Comparison of ENCODE assay signal across 1 cellular context in genomic region chr17:17146791-17147406, GRCh38.
TF ChIP-seq lines count a peak whose summit lies in the region.

No MANE protein-coding gene starts in this region.

TF ChIP-seq in SK-N-SH, 30 proteins besides CTCF, POLR2A, EP300 and RAD21 (continued from another document):
- TF ChIP-seq ELF1 (IDR thresholded peaks at IDR 0.05): no peak
- TF ChIP-seq POLR2AphosphoS5 (IDR thresholded peaks at IDR 0.05; ENCODE audit: low read depth, low read length): no peak
- no peak for TF ChIP-seq TAF1 (IDR thresholded peaks at IDR 0.05; ENCODE audit: borderline replicate concordance, low read depth, low read length)
- TF ChIP-seq IRF3 (IDR thresholded peaks at IDR 0.05; ENCODE audit: low read depth, low read length): no peak
- no peak for TF ChIP-seq GABPA (IDR thresholded peaks at IDR 0.05; ENCODE audit: low read depth)
- no peak for TF ChIP-seq RXRA (IDR thresholded peaks at IDR 0.05; ENCODE audit: borderline replicate concordance, low read depth)
- no peak for TF ChIP-seq RCOR1 (IDR thresholded peaks at IDR 0.05; ENCODE audit: low read length)
- TF ChIP-seq REST (IDR thresholded peaks at IDR 0.05; ENCODE audit: low read depth, low read length): no peak
- no peak for TF ChIP-seq MAX (IDR thresholded peaks at IDR 0.05; ENCODE audit: low read depth)
TF ChIP-seq in SK-N-SH: peak in this region for 0.
